ENCODE assay signal across 7 cellular contexts in the genomic region with DNA sequence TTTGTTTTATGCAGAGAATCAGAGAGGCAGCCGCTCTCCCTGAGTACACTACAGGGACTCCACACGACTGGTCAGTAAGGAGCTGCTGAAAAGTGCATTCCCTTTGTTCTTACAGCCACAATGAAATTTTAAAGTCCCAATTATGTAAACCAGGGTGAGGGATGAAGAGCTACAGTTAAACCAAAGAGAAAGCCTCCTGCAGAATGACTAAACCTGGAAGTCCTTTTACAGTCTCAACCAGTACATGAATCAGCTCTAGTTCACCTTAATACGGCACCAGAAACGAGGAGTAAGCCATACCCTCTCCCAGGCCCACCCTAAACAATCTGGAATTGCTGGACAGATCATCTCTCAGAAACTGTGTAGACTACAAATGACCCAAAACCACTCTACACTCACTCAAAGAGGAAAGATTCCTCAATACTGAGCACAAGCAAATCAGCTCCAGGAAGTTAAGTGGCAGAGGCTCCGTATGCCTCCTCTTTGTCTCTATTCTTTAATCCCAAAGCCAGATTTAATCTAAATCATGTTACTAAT.
DNase-seq lines count a peak whose midpoint lies in the region; FAIRE-seq and TF ChIP-seq lines count a peak whose summit lies in the region.

No MANE protein-coding gene starts in this region.

- H3K4me1 ChIP-seq in HUES6 (ENCODE audit: control insufficient read depth, insufficient read depth, low read length) = peaks cover 45% of the 10 kb centered on the region
- peaks cover 34 to 50% of the 10 kb centered on the region in 2 donors for H3K4me1 ChIP-seq in adrenal gland (replicated peaks in 1 of 2)
- H3K4me1 ChIP-seq in kidney (ENCODE audit: control insufficient read depth in 1 of 2, insufficient read depth in 1 of 2, low read depth in 1 of 2, low read length in 2 of 2) = peaks cover 8 to 20% of the 10 kb centered on the region in 2 donors

- H3K9me3 ChIP-seq in HUES6 (ENCODE audit: control insufficient read depth, insufficient read depth, low read depth, low read length) (no peaks in the 10 kb centered on the region), adrenal gland (replicated peaks in 1 of 3) (no peaks in the 10 kb centered on the region), kidney (ENCODE audit: control insufficient read depth in 1 of 2, low read length in 2 of 2) (no peaks in the 10 kb centered on the region)

- 16 to 22% (median 19%) methylated on average over 5 of the region's 5 CpGs for WGBS in adrenal gland, 4 donors

- no peak for FAIRE-seq in kidney (lab: Jason Lieb, UNC)

- no peak for TF ChIP-seq POLR2A in adrenal gland (IDR thresholded peaks at IDR 0.05)

- H3K36me3 ChIP-seq in HUES6 (ENCODE audit: control insufficient read depth, insufficient read depth, low read length) (no peaks in the 10 kb centered on the region), adrenal gland (replicated peaks in 1 of 2) (no peaks in the 10 kb centered on the region), kidney (ENCODE audit: control insufficient read depth in 1 of 2, insufficient read depth in 2 of 2, low read length in 2 of 2) (no peaks in the 10 kb centered on the region)

- peak overlapping the region; percentile 17 for H3K9ac ChIP-seq in HUES6 (ENCODE audit: low read length)
- peak overlapping the region; percentile 21 to 56 for H3K9ac ChIP-seq in kidney (ENCODE audit: low read length in 2 of 2)

- intact Hi-C loops in adrenal gland (cut with DNase I) (loop anchor here (10.0 kb wide), 2 partner anchors 71 to 141 kb away; no protein-coding TSS in a partner anchor), kidney (cut with DNase I) (no loop called here)

- peak overlapping the region; percentile 20; the same call in 1 of the 2 replicates for H3K27ac ChIP-seq in HUES6 (ENCODE audit: low read depth, low read length)
- H3K27ac ChIP-seq in adrenal gland = peak overlapping the region in 4 of 5 donors; percentile 11 to 88 (median 72)
- H3K27ac ChIP-seq in kidney (ENCODE audit: low read depth in 2 of 2, low read length in 2 of 2) = peak overlapping the region; percentile 84 to 87
- H3K27ac ChIP-seq in substantia nigra (ENCODE audit: low read depth, low read length, poor library complexity, severe bottlenecking) = peak overlapping the region; percentile 82

- TF ChIP-seq CTCF in adrenal gland (IDR thresholded peaks at IDR 0.05) = no peak
- TF ChIP-seq CTCF in kidney (IDR thresholded peaks at IDR 0.05; ENCODE audit: borderline replicate concordance, extremely low read depth, insufficient read depth) = no peak

- no peak for DNase-seq in adrenal gland
- no peak for DNase-seq in kidney
- DNase-seq in substantia nigra (lab: John Stamatoyannopoulos, UW) = peak in 5 of 49 donors; percentile 16 to 54 (median 30)
- DNase-seq in AG08396 (ENCODE audit: low spot score) = no peak
- DNase-seq in HUDEP-2 (lab: John Stamatoyannopoulos, UW; ENCODE audit: unreplicated experiment in 76 of 76) = no peak
- DNase-seq in activated T-cell treated with anti-CD3 and anti-CD28 coated beads, Interleukin-2, amount 50 U/mL, for 48 hours = no peak

- H3K4me3 ChIP-seq in HUES6 (ENCODE audit: low read depth, low read length) (peak overlapping the region; percentile 59), adrenal gland (peak overlapping the region in 2 of 4 donors; percentile 22 to 59), kidney (ENCODE audit: low read length in 2 of 2) (peak overlapping the region; percentile 68 to 90)

- H3K27me3 ChIP-seq in HUES6 (ENCODE audit: control insufficient read depth, insufficient read depth, low read length) (no peaks in the 10 kb centered on the region), adrenal gland (no peaks in the 10 kb centered on the region)

Comparison
In these comparisons a context has a peak if more than half of its experiments do, and no peak if none do; other contexts are left out.
1. H3K27ac ChIP-seq: peak in every context shown above with its lines; median percentile 86 in kidney; 82 in substantia nigra; 72 in adrenal gland; 20 in HUES6.